Comparison of ENCODE assay signal across 1 cellular context in the genomic region with DNA sequence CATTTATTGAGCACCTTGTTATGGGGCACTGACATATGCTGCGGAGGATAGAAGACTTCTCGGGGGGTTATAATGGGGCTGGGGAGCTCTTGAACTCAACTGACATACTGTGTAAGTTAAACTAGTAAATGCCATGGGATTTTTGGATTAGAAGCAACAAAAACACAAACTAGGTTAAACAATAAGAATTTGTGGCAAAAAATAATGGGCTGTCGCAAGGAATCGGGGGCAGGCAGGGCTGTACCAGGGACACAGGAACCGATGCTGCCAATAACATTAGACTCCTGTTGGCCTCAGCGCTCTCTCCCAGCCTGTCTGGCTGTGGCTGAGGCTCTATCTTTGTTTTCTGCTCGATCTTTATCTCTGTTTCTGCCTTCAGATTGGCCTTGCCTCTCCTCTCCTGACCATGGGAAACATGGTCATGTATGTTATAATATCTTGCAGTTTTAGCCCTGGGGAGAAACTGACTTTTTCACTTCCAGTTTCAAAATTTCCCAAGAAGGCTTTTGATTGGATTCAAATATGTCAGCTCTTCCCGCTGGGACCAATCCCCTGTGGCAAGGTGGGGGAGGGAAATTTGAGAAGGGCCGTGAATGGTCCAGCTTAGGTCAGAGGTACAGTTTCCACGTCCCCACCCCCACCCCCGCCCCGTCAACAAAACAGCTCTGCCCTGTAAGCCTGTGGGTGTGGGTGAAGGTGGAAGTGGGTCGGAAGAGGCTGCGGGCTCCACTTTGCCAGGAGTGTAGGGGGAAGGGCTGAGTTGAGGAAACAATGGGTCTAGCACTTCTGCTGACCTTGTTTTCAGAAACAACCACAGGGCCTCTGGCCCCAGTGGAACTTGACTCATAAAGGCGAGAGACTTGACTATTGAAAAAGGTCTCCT.
TF ChIP-seq lines count a peak whose summit lies in the region.

No MANE protein-coding gene starts in this region.

TF ChIP-seq in H1, 55 proteins besides CTCF, POLR2A, EP300 and RAD21:
- TF ChIP-seq KDM4A (IDR thresholded peaks at IDR 0.05; ENCODE audit: low read depth, low read length, severe bottlenecking) (peak; percentile 1), EZH2 (IDR thresholded peaks at IDR 0.05; ENCODE audit: low read depth, low read length, severe bottlenecking) (no peak), ZNF274 (IDR thresholded peaks at IDR 0.05; ENCODE audit: borderline replicate concordance, extremely low read depth, low read length) (no peak), NANOG (IDR thresholded peaks at IDR 0.05; ENCODE audit: insufficient read depth, low read depth, low read length, poor library complexity, severe bottlenecking) (no peak), CHD2 (IDR thresholded peaks at IDR 0.05; ENCODE audit: low read length) (no peak), PHF8 (conservative IDR thresholded peaks at IDR 0.05; ENCODE audit: low read depth, low read length) (no peak), FOSL1 (IDR thresholded peaks at IDR 0.05; ENCODE audit: insufficient read depth, low read depth, low read length) (no peak), TBP (IDR thresholded peaks at IDR 0.05; ENCODE audit: low read depth, low read length) (no peak), CBX8 (IDR thresholded peaks at IDR 0.05; ENCODE audit: borderline replicate concordance, low read depth, low read length) (no peak), HDAC2 (IDR thresholded peaks at IDR 0.05; ENCODE audit: borderline replicate concordance in 1 of 2, low read depth in 2 of 2, low read length in 2 of 2) (0 out of 4 replicates have a peak, but pooled peaks of 1 of the 2 experiments have one; percentile 60), RBBP5 (IDR thresholded peaks at IDR 0.05; ENCODE audit: borderline replicate concordance, low read depth, low read length) (0 out of 2 replicates have a peak, but pooled peaks have one; percentile 20), KDM5A (IDR thresholded peaks at IDR 0.05; ENCODE audit: low read length) (no peak), CTBP2 (IDR thresholded peaks at IDR 0.05; ENCODE audit: borderline replicate concordance, insufficient read depth, insufficient read length, low read length) (no peak), JUN (IDR thresholded peaks at IDR 0.05; ENCODE audit: low read depth, low read length) (no peak), TAF1 (IDR thresholded peaks at IDR 0.05; ENCODE audit: low read depth, low read length) (no peak), CEBPB (IDR thresholded peaks at IDR 0.05; ENCODE audit: low read depth, low read length) (no peak), ASH2L (IDR thresholded peaks at IDR 0.05; ENCODE audit: low read length) (peak; percentile 20), POU5F1 (IDR thresholded peaks at IDR 0.05; ENCODE audit: low read depth, low read length) (no peak), RNF2 (IDR thresholded peaks at IDR 0.05; ENCODE audit: borderline replicate concordance, low read depth, low read length, missing control alignments, poor library complexity, severe bottlenecking) (no peak), RFX5 (IDR thresholded peaks at IDR 0.05; ENCODE audit: borderline replicate concordance, low read depth, low read length) (no peak), RXRA (IDR thresholded peaks at IDR 0.05; ENCODE audit: insufficient read depth, low read depth, low read length) (no peak), CHD1 (IDR thresholded peaks at IDR 0.05; ENCODE audit: low read depth, low read length) (no peak)
- TF ChIP-seq, protein P1, sequence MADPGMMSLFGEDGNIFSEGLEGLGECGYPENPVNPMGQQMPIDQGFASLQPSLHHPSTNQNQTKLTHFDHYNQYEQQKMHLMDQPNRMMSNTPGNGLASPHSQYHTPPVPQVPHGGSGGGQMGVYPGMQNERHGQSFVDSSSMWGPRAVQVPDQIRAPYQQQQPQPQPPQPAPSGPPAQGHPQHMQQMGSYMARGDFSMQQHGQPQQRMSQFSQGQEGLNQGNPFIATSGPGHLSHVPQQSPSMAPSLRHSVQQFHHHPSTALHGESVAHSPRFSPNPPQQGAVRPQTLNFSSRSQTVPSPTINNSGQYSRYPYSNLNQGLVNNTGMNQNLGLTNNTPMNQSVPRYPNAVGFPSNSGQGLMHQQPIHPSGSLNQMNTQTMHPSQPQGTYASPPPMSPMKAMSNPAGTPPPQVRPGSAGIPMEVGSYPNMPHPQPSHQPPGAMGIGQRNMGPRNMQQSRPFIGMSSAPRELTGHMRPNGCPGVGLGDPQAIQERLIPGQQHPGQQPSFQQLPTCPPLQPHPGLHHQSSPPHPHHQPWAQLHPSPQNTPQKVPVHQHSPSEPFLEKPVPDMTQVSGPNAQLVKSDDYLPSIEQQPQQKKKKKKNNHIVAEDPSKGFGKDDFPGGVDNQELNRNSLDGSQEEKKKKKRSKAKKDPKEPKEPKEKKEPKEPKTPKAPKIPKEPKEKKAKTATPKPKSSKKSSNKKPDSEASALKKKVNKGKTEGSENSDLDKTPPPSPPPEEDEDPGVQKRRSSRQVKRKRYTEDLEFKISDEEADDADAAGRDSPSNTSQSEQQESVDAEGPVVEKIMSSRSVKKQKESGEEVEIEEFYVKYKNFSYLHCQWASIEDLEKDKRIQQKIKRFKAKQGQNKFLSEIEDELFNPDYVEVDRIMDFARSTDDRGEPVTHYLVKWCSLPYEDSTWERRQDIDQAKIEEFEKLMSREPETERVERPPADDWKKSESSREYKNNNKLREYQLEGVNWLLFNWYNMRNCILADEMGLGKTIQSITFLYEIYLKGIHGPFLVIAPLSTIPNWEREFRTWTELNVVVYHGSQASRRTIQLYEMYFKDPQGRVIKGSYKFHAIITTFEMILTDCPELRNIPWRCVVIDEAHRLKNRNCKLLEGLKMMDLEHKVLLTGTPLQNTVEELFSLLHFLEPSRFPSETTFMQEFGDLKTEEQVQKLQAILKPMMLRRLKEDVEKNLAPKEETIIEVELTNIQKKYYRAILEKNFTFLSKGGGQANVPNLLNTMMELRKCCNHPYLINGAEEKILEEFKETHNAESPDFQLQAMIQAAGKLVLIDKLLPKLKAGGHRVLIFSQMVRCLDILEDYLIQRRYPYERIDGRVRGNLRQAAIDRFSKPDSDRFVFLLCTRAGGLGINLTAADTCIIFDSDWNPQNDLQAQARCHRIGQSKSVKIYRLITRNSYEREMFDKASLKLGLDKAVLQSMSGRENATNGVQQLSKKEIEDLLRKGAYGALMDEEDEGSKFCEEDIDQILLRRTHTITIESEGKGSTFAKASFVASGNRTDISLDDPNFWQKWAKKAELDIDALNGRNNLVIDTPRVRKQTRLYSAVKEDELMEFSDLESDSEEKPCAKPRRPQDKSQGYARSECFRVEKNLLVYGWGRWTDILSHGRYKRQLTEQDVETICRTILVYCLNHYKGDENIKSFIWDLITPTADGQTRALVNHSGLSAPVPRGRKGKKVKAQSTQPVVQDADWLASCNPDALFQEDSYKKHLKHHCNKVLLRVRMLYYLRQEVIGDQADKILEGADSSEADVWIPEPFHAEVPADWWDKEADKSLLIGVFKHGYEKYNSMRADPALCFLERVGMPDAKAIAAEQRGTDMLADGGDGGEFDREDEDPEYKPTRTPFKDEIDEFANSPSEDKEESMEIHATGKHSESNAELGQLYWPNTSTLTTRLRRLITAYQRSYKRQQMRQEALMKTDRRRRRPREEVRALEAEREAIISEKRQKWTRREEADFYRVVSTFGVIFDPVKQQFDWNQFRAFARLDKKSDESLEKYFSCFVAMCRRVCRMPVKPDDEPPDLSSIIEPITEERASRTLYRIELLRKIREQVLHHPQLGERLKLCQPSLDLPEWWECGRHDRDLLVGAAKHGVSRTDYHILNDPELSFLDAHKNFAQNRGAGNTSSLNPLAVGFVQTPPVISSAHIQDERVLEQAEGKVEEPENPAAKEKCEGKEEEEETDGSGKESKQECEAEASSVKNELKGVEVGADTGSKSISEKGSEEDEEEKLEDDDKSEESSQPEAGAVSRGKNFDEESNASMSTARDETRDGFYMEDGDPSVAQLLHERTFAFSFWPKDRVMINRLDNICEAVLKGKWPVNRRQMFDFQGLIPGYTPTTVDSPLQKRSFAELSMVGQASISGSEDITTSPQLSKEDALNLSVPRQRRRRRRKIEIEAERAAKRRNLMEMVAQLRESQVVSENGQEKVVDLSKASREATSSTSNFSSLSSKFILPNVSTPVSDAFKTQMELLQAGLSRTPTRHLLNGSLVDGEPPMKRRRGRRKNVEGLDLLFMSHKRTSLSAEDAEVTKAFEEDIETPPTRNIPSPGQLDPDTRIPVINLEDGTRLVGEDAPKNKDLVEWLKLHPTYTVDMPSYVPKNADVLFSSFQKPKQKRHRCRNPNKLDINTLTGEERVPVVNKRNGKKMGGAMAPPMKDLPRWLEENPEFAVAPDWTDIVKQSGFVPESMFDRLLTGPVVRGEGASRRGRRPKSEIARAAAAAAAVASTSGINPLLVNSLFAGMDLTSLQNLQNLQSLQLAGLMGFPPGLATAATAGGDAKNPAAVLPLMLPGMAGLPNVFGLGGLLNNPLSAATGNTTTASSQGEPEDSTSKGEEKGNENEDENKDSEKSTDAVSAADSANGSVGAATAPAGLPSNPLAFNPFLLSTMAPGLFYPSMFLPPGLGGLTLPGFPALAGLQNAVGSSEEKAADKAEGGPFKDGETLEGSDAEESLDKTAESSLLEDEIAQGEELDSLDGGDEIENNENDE (IDR thresholded peaks at IDR 0.05; ENCODE audit: insufficient replicate concordance, low read length) = no peak
- TF ChIP-seq, protein P2, sequence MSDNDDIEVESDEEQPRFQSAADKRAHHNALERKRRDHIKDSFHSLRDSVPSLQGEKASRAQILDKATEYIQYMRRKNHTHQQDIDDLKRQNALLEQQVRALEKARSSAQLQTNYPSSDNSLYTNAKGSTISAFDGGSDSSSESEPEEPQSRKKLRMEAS (IDR thresholded peaks at IDR 0.05) = no peak
